ENCODE assay signal across 8 cellular contexts in the genomic region with DNA sequence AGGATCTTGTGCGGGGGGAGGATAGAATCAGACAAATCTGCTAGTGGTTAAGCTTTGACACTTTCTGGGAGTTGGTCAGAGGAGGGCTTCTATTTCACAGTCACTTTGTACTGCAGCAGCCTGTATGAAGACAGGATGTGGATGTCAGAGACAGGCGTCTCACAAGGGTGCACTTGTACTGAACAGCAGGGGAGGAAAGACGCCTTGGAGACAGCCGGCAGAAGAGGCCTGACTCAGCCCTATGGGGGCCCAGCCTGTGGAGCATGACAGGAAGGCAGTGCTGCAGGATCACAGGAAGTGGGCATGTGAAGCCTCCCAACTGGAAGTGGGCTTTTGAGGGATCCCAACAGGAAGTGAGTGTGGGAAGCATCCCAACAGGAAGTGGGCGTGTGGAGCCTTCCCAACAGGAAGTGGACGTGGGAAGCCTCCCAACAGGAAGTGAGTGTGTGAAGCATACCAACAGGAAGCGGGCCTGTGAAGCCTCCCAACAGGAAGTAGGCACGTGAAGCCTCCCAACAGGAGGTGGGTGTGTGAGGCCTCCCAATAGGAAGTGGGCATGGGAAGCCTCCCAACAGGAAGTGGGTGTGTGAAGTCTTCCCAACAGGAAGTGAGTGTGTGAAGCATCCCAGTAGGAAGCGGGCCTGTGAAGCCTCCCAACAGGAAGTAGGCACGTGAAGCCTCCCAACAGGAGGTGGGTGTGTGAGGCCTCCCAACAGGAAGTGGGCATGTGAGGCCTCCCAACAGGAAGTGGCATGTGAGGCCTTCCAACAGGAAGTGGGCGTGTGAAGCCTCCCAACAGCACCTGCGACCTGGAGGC.
DNase-seq lines count a peak whose midpoint lies in the region; ATAC-seq and TF ChIP-seq lines count a peak whose summit lies in the region.

No MANE protein-coding gene starts in this region.

- H3K27ac Mint-ChIP-seq in activated CD8-positive, alpha-beta T cell treated with anti-CD3 and anti-CD28 coated beads, Interleukin-2, amount 10 ng/mL, durations not matched to agents 7 days and 5 days: peak overlapping the region; percentile 93
- H3K27ac Mint-ChIP-seq in immature natural killer cell: peak overlapping the region; percentile 85 to 96 (median 90)
- peak overlapping the region; percentile 94 for H3K27ac Mint-ChIP-seq in stimulated activated naive CD8-positive, alpha-beta T cell treated with anti-CD3 and anti-CD28 coated beads, Interleukin-15, Interleukin-2, amounts not matched to agents 100 ng/mL and 50 ng/mL, for 24 hours
- H3K27ac Mint-ChIP-seq in glutamatergic neuron (ENCODE audit: unreplicated experiment): no peak overlapping the region

- H3K9me3 Mint-ChIP-seq in activated CD8-positive, alpha-beta T cell treated with anti-CD3 and anti-CD28 coated beads, Interleukin-2, amount 10 ng/mL, durations not matched to agents 7 days and 5 days (ENCODE audit: insufficient read depth): peaks cover 16% of the 10 kb centered on the region
- H3K9me3 Mint-ChIP-seq in immature natural killer cell (peaks cover 0 to 1% (median 0%) of the 10 kb centered on the region in 6 donors), glutamatergic neuron (ENCODE audit: unreplicated experiment) (peaks cover 3% of the 10 kb centered on the region)
- peaks cover 17% of the 10 kb centered on the region for H3K9me3 Mint-ChIP-seq in stimulated activated naive CD8-positive, alpha-beta T cell treated with anti-CD3 and anti-CD28 coated beads, Interleukin-15, Interleukin-2, amounts not matched to agents 100 ng/mL and 50 ng/mL, for 24 hours

- H3K4me1 Mint-ChIP-seq in activated CD8-positive, alpha-beta T cell treated with anti-CD3 and anti-CD28 coated beads, Interleukin-2, amount 10 ng/mL, durations not matched to agents 7 days and 5 days (ENCODE audit: low read depth): peaks cover 21% of the 10 kb centered on the region
- H3K4me1 Mint-ChIP-seq in immature natural killer cell (peaks cover 40 to 45% of the 10 kb centered on the region in 2 donors), glutamatergic neuron (ENCODE audit: low read depth, unreplicated experiment) (no peaks in the 10 kb centered on the region)
- peaks cover 25% of the 10 kb centered on the region for H3K4me1 Mint-ChIP-seq in stimulated activated naive CD8-positive, alpha-beta T cell treated with anti-CD3 and anti-CD28 coated beads, Interleukin-15, Interleukin-2, amounts not matched to agents 100 ng/mL and 50 ng/mL, for 24 hours (ENCODE audit: low read depth)

- TF ChIP-seq CTCF in glutamatergic neuron (IDR thresholded peaks at IDR 0.05; ENCODE audit: partially characterized antibody, unreplicated experiment): no peak

- CTCF ChIA-PET in activated CD8-positive, alpha-beta T cell treated with anti-CD3 and anti-CD28 coated beads, Interleukin-2, amount 10 ng/mL, durations not matched to agents 7 days and 5 days (lab: Charles Lee): no interaction called here

- H3K27me3 Mint-ChIP-seq in activated CD8-positive, alpha-beta T cell treated with anti-CD3 and anti-CD28 coated beads, Interleukin-2, amount 10 ng/mL, durations not matched to agents 7 days and 5 days (ENCODE audit: low read depth): no peaks in the 10 kb centered on the region
- H3K27me3 Mint-ChIP-seq in immature natural killer cell (ENCODE audit: low read depth in 3 of 3) (peaks cover 4 to 9% (median 4%) of the 10 kb centered on the region in 3 donors), glutamatergic neuron (ENCODE audit: unreplicated experiment) (no peaks in the 10 kb centered on the region)
- no peaks in the 10 kb centered on the region for H3K27me3 Mint-ChIP-seq in stimulated activated naive CD8-positive, alpha-beta T cell treated with anti-CD3 and anti-CD28 coated beads, Interleukin-15, Interleukin-2, amounts not matched to agents 100 ng/mL and 50 ng/mL, for 24 hours

- no peak overlapping the region for H3K4me3 ChIP-seq in Jurkat, Clone E6-1 (ENCODE audit: low read length)

- H3K4me3 Mint-ChIP-seq in activated CD8-positive, alpha-beta T cell treated with anti-CD3 and anti-CD28 coated beads, Interleukin-2, amount 10 ng/mL, durations not matched to agents 7 days and 5 days: no peak overlapping the region
- H3K4me3 Mint-ChIP-seq in immature natural killer cell (peak overlapping the region; percentile 59 to 80 (median 63)), glutamatergic neuron (ENCODE audit: unreplicated experiment) (no peak overlapping the region)
- H3K4me3 Mint-ChIP-seq in stimulated activated naive CD8-positive, alpha-beta T cell treated with anti-CD3 and anti-CD28 coated beads, Interleukin-15, Interleukin-2, amounts not matched to agents 100 ng/mL and 50 ng/mL, for 24 hours: peak overlapping the region; percentile 28

- POLR2A ChIA-PET in activated CD8-positive, alpha-beta T cell treated with anti-CD3 and anti-CD28 coated beads, Interleukin-2, amount 10 ng/mL, durations not matched to agents 7 days and 5 days (lab: Charles Lee): no interaction called here

- H3K36me3 Mint-ChIP-seq in activated CD8-positive, alpha-beta T cell treated with anti-CD3 and anti-CD28 coated beads, Interleukin-2, amount 10 ng/mL, durations not matched to agents 7 days and 5 days (ENCODE audit: low read depth): peaks cover 19% of the 10 kb centered on the region
- H3K36me3 Mint-ChIP-seq in immature natural killer cell: peaks cover 0 to 4% (median 3%) of the 10 kb centered on the region in 3 donors
- H3K36me3 Mint-ChIP-seq in stimulated activated naive CD8-positive, alpha-beta T cell treated with anti-CD3 and anti-CD28 coated beads, Interleukin-15, Interleukin-2, amounts not matched to agents 100 ng/mL and 50 ng/mL, for 24 hours (ENCODE audit: low read depth): peaks cover 16% of the 10 kb centered on the region
- H3K36me3 Mint-ChIP-seq in glutamatergic neuron (ENCODE audit: unreplicated experiment): peaks cover 9% of the 10 kb centered on the region

- peak; percentile 67 for ATAC-seq in activated CD8-positive, alpha-beta T cell treated with anti-CD3 and anti-CD28 coated beads, Interleukin-2, amount 10 ng/mL, durations not matched to agents 7 days and 5 days
- no peak for ATAC-seq in GM18519 (IDR thresholded peaks at IDR 0.05; ENCODE audit: low FRiP score, unreplicated experiment)

- peak; percentile 96 for DNase-seq in Jurkat, Clone E6-1 (ENCODE audit: low read depth, low spot score)
- DNase-seq in activated CD8-positive, alpha-beta T cell treated with anti-CD3 and anti-CD28 coated beads, Interleukin-2, amount 10 ng/mL, durations not matched to agents 7 days and 5 days: peak; percentile 44
- DNase-seq in immature natural killer cell (peak; percentile 14 to 29 (median 25)), cerebellum (ENCODE audit: low spot score) (no peak), epidermal melanocyte (ENCODE audit: insufficient read length, low spot score) (no peak), glutamatergic neuron (no peak)

Comparison
In these comparisons a context has a peak if more than half of its experiments do, and no peak if none do; other contexts are left out.
1. DNase-seq: peak in Jurkat, Clone E6-1 (single experiment), activated CD8-positive, alpha-beta T cell treated with anti-CD3 and anti-CD28 coated beads, Interleukin-2, amount 10 ng/mL, durations not matched to agents 7 days and 5 days (single experiment) and immature natural killer cell (3 of 3); none in cerebellum (single experiment), epidermal melanocyte (single experiment) and glutamatergic neuron (single experiment).
2. H3K4me3 Mint-ChIP-seq: peak in immature natural killer cell (5 of 5) and stimulated activated naive CD8-positive, alpha-beta T cell treated with anti-CD3 and anti-CD28 coated beads, Interleukin-15, Interleukin-2, amounts not matched to agents 100 ng/mL and 50 ng/mL, for 24 hours (single experiment); none in activated CD8-positive, alpha-beta T cell treated with anti-CD3 and anti-CD28 coated beads, Interleukin-2, amount 10 ng/mL, durations not matched to agents 7 days and 5 days (single experiment) and glutamatergic neuron (single experiment).